16 cellular contexts compared by ENCODE assay signal in genomic region chr2:31475692-31476091, GRCh38.
DNase-seq lines count a peak whose midpoint lies in the region; ATAC-seq, FAIRE-seq and TF ChIP-seq lines count a peak whose summit lies in the region.
"Had no signal": no experiment of that assay in that cellular context is flagged by ENCODE, and none has a peak within 500 bp of the region (broad histone marks: within the 10 kb centered on the region; RNA-seq: fewer than 3 reads in every experiment).

No MANE protein-coding gene starts in this region.

- H3K27me3 ChIP-seq in kidney epithelial cell (ENCODE audit: control insufficient read depth, insufficient read depth, low read length) = no peaks in the 10 kb centered on the region
- H3K27me3 ChIP-seq: cardiac muscle cell had no signal

- no peak for FAIRE-seq in HTR-8/SVneo (lab: Jason Lieb, UNC)
- FAIRE-seq: GM12878, K562 had no signal

- DNase-seq in AG08396 (ENCODE audit: low spot score) (peak; percentile 55), HTR-8/SVneo (ENCODE audit: insufficient read length, low spot score) (peak; percentile 8), dedifferentiated amniotic fluid mesenchymal stem cell (ENCODE audit: extremely low spot score) (peak; percentile 31), kidney epithelial cell (ENCODE audit: low read depth) (peak; percentile 88), G401 (ENCODE audit: low spot score) (no peak)
- DNase-seq: activated B cell treated with CpG ODN at 0.5 μM for 24 hours; activated CD8-positive, alpha-beta memory T cell treated with anti-CD3 and anti-CD28 coated beads, Interleukin-2, amount 50 U/mL, for 4 hours; activated naive CD4-positive, alpha-beta T cell treated with anti-CD3 and anti-CD28 coated beads for 36 hours; NCI-H226; nucleus accumbens had no signal

- H3K36me3 ChIP-seq in kidney epithelial cell (ENCODE audit: control insufficient read depth, insufficient read depth, low read length) = no peaks in the 10 kb centered on the region
- H3K36me3 ChIP-seq: cardiac muscle cell had no signal

- H3K4me3 ChIP-seq in kidney epithelial cell (ENCODE audit: low read depth, low read length) = no peak overlapping the region
- H3K4me3 ChIP-seq: cardiac muscle cell, GM12878, K562 had no signal

- in situ Hi-C loops in G401 (cut with HindIII; ENCODE audit: low sequenced_read_pairs) = no loop called here

- ATAC-seq in GM18502 (IDR thresholded peaks at IDR 0.05; ENCODE audit: poor library complexity, unreplicated experiment) (no peak), GM21825 (IDR thresholded peaks at IDR 0.05; ENCODE audit: unreplicated experiment) (no peak), HG02642 (IDR thresholded peaks at IDR 0.05; ENCODE audit: poor library complexity, unreplicated experiment) (no peak)
- ATAC-seq: GM12878, K562 had no signal

- TF ChIP-seq CTCF in kidney epithelial cell (IDR thresholded peaks at IDR 0.05; ENCODE audit: insufficient read depth, low read length, poor library complexity, severe bottlenecking) = no peak
